1 cellular context compared by ENCODE assay signal in the genomic region with DNA sequence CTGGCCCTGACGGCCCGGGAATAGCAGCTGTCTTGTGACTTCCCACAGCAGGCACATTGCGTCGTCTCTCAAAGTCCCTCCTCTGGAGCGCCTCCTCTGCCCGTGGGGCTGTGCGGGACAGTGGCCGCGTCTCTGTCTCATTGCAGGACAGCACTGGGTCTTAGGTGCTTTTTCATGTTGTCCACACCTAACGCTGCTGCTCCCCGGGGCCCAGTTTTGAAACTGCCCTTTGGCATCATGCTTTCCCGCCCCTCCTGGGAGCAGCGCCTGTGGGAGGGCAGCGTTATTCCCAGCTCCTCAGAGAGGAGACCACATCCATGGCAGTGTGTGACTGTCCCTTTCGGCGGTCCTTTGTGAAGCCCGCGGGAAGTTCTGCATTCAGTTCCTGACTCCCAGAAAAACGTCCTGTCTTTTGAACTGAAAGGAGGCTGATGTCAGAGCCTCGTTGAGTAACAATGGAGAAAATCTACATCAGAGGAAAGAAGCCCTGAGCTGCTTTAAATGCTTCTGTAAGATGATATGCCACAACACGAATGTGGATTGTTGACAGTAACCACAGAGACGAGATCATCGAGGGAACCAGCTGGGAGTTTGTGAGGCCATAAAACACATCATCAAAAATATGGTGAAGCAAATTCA.
A peak's percentile ranks its signal among the peaks of the same experiment; 100 is the strongest.
TF ChIP-seq lines count a peak whose summit lies in the region.

No MANE protein-coding gene starts in this region.

TF ChIP-seq in HEK293, 187 proteins besides CTCF, POLR2A, EP300 and RAD21 (continued from another document and continues in another):
- TF ChIP-seq ZNF544 (tag by site-specific recombination; IDR thresholded peaks at IDR 0.05) (no peak), ZNF48 (tag by site-specific recombination; IDR thresholded peaks at IDR 0.05) (no peak), ZNF146 (tag by site-specific recombination; IDR thresholded peaks at IDR 0.05) (no peak), SP2 (tag by site-specific recombination; IDR thresholded peaks at IDR 0.05) (no peak), ZNF426 (tag by site-specific recombination; IDR thresholded peaks at IDR 0.05) (no peak), KLF7 (tag by site-specific recombination; IDR thresholded peaks at IDR 0.05; ENCODE audit: borderline replicate concordance) (no peak), ZNF157 (tag by site-specific recombination; IDR thresholded peaks at IDR 0.05) (no peak), ZFHX2 (tag by site-specific recombination; conservative IDR thresholded peaks at IDR 0.05) (no peak), ZFP69B (tag by site-specific recombination; IDR thresholded peaks at IDR 0.05) (peak; percentile 68; the same call in 1 of the 2 replicates), ZNF529 (tag by site-specific recombination; IDR thresholded peaks at IDR 0.05; ENCODE audit: insufficient replicate concordance) (no peak), SP7 (tag by site-specific recombination; IDR thresholded peaks at IDR 0.05) (peak; percentile 44; the same call in 1 of the 2 replicates), ZNF660 (tag by site-specific recombination; IDR thresholded peaks at IDR 0.05) (peak; percentile 35; the same call in 1 of the 2 replicates), ZNF223 (tag by site-specific recombination; IDR thresholded peaks at IDR 0.05) (no peak), ZNF239 (tag by site-specific recombination; IDR thresholded peaks at IDR 0.05) (no peak), ZNF302 (tag by site-specific recombination; IDR thresholded peaks at IDR 0.05; ENCODE audit: low read depth) (no peak), ZNF610 (tag by site-specific recombination; IDR thresholded peaks at IDR 0.05; ENCODE audit: borderline replicate concordance) (no peak), ZBTB48 (tag by site-specific recombination; IDR thresholded peaks at IDR 0.05) (0 out of 2 replicates have a peak, but pooled peaks have one; percentile 14), SALL2 (tag by site-specific recombination; IDR thresholded peaks at IDR 0.05; ENCODE audit: borderline replicate concordance) (no peak), EGR2 (tag by site-specific recombination; IDR thresholded peaks at IDR 0.05; ENCODE audit: low read depth) (no peak), ZNF248 (tag by site-specific recombination; IDR thresholded peaks at IDR 0.05) (no peak), ZNF10 (tag by site-specific recombination; IDR thresholded peaks at IDR 0.05) (no peak), ZBTB21 (tag by site-specific recombination; IDR thresholded peaks at IDR 0.05) (peak; percentile 62), GLI4 (tag by site-specific recombination; IDR thresholded peaks at IDR 0.05) (no peak), ZNF792 (tag by site-specific recombination; IDR thresholded peaks at IDR 0.05) (no peak), ZNF24 (tag by site-specific recombination; IDR thresholded peaks at IDR 0.05) (no peak), ZNF391 (tag by site-specific recombination; IDR thresholded peaks at IDR 0.05; ENCODE audit: borderline replicate concordance, low read depth) (no peak), ZNF677 (tag by site-specific recombination; IDR thresholded peaks at IDR 0.05) (no peak), ZNF311 (tag by site-specific recombination; IDR thresholded peaks at IDR 0.05; ENCODE audit: borderline replicate concordance) (no peak), ZNF707 (tag by site-specific recombination; IDR thresholded peaks at IDR 0.05) (no peak), ZBTB20 (tag by site-specific recombination; IDR thresholded peaks at IDR 0.05) (peak; percentile 95), GLIS1 (tag by site-specific recombination; IDR thresholded peaks at IDR 0.05) (peak; percentile 12; the same call in 1 of the 2 replicates), HOXC10 (CRISPR knock-in tag; IDR thresholded peaks at IDR 0.05) (no peak), ZNF133 (tag by site-specific recombination; IDR thresholded peaks at IDR 0.05) (no peak), ZNF138 (tag by site-specific recombination; IDR thresholded peaks at IDR 0.05; ENCODE audit: borderline replicate concordance) (no peak), MEIS1 (CRISPR knock-in tag; IDR thresholded peaks at IDR 0.05; ENCODE audit: borderline replicate concordance) (no peak), IKZF3 (tag by site-specific recombination; IDR thresholded peaks at IDR 0.05) (0 out of 2 replicates have a peak, but pooled peaks have one; percentile 28), ZNF184 (tag by site-specific recombination; IDR thresholded peaks at IDR 0.05) (no peak), ZNF121 (tag by site-specific recombination; IDR thresholded peaks at IDR 0.05) (no peak), OSR2 (tag by site-specific recombination; IDR thresholded peaks at IDR 0.05) (peak; percentile 89), ZNF350 (tag by site-specific recombination; IDR thresholded peaks at IDR 0.05) (no peak), TRIM28 (IDR thresholded peaks at IDR 0.05; ENCODE audit: borderline replicate concordance, low read length) (no peak), ZNF16 (tag by site-specific recombination; IDR thresholded peaks at IDR 0.05; ENCODE audit: low read depth) (no peak), ZNF785 (tag by site-specific recombination; IDR thresholded peaks at IDR 0.05) (no peak), ZNF155 (tag by site-specific recombination; IDR thresholded peaks at IDR 0.05) (no peak), ZNF423 (tag by site-specific recombination; IDR thresholded peaks at IDR 0.05) (no peak), MZF1 (tag by site-specific recombination; IDR thresholded peaks at IDR 0.05; ENCODE audit: borderline replicate concordance) (no peak), ZNF791 (tag by site-specific recombination; IDR thresholded peaks at IDR 0.05) (no peak), HOXD13 (CRISPR knock-in tag; IDR thresholded peaks at IDR 0.05; ENCODE audit: borderline replicate concordance) (no peak), ZNF600 (tag by site-specific recombination; IDR thresholded peaks at IDR 0.05) (peak; percentile 55), ZNF664 (tag by site-specific recombination; IDR thresholded peaks at IDR 0.05) (no peak), ZBTB17 (tag by site-specific recombination; IDR thresholded peaks at IDR 0.05) (peak; percentile 46; the same call in 1 of the 2 replicates), ZNF777 (tag by site-specific recombination; IDR thresholded peaks at IDR 0.05; ENCODE audit: borderline replicate concordance) (no peak), ZIC2 (tag by site-specific recombination; IDR thresholded peaks at IDR 0.05) (0 out of 2 replicates have a peak, but pooled peaks have one; percentile 16), ZNF76 (tag by site-specific recombination; IDR thresholded peaks at IDR 0.05; ENCODE audit: borderline replicate concordance, low read depth) (0 out of 2 replicates have a peak, but pooled peaks have one; percentile 10), ZNF394 (tag by site-specific recombination; IDR thresholded peaks at IDR 0.05; ENCODE audit: borderline replicate concordance) (peak; percentile 51; the same call in 1 of the 2 replicates), MYNN (tag by site-specific recombination; IDR thresholded peaks at IDR 0.05; ENCODE audit: borderline replicate concordance) (no peak), SETDB1 (IDR thresholded peaks at IDR 0.05; ENCODE audit: insufficient read length, low read length) (no peak)
- TF ChIP-seq, protein P1, sequence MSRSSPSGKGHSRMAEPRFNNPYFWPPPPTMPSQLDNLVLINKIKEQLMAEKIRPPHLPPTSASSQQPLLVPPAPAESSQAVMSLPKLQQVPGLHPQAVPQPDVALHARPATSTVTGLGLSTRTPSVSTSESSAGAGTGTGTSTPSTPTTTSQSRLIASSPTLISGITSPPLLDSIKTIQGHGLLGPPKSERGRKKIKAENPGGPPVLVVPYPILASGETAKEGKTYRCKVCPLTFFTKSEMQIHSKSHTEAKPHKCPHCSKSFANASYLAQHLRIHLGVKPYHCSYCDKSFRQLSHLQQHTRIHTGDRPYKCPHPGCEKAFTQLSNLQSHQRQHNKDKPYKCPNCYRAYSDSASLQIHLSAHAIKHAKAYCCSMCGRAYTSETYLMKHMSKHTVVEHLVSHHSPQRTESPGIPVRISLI (tag by site-specific recombination; IDR thresholded peaks at IDR 0.05): no peak
- TF ChIP-seq, protein P2, sequence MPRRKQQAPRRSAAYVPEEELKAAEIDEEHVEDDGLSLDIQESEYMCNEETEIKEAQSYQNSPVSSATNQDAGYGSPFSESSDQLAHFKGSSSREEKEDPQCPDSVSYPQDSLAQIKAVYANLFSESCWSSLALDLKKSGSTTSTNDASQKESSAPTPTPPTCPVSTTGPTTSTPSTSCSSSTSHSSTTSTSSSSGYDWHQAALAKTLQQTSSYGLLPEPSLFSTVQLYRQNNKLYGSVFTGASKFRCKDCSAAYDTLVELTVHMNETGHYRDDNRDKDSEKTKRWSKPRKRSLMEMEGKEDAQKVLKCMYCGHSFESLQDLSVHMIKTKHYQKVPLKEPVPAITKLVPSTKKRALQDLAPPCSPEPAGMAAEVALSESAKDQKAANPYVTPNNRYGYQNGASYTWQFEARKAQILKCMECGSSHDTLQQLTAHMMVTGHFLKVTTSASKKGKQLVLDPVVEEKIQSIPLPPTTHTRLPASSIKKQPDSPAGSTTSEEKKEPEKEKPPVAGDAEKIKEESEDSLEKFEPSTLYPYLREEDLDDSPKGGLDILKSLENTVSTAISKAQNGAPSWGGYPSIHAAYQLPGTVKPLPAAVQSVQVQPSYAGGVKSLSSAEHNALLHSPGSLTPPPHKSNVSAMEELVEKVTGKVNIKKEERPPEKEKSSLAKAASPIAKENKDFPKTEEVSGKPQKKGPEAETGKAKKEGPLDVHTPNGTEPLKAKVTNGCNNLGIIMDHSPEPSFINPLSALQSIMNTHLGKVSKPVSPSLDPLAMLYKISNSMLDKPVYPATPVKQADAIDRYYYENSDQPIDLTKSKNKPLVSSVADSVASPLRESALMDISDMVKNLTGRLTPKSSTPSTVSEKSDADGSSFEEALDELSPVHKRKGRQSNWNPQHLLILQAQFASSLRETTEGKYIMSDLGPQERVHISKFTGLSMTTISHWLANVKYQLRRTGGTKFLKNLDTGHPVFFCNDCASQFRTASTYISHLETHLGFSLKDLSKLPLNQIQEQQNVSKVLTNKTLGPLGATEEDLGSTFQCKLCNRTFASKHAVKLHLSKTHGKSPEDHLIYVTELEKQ (tag by site-specific recombination; IDR thresholded peaks at IDR 0.05; ENCODE audit: borderline replicate concordance): no peak
- TF ChIP-seq, protein P3, sequence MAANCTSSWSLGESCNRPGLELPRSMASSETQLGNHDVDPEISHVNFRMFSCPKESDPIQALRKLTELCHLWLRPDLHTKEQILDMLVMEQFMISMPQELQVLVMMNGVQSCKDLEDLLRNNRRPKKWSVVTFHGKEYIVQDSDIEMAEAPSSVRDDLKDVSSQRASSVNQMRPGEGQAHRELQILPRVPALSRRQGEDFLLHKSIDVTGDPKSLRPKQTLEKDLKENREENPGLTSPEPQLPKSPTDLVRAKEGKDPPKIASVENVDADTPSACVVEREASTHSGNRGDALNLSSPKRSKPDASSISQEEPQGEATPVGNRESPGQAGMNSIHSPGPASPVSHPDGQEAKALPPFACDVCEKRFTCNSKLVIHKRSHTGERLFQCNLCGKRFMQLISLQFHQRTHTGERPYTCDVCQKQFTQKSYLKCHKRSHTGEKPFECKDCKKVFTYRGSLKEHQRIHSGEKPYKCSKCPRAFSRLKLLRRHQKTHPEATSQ (tag by site-specific recombination; IDR thresholded peaks at IDR 0.05): no peak
- TF ChIP-seq, protein P4, sequence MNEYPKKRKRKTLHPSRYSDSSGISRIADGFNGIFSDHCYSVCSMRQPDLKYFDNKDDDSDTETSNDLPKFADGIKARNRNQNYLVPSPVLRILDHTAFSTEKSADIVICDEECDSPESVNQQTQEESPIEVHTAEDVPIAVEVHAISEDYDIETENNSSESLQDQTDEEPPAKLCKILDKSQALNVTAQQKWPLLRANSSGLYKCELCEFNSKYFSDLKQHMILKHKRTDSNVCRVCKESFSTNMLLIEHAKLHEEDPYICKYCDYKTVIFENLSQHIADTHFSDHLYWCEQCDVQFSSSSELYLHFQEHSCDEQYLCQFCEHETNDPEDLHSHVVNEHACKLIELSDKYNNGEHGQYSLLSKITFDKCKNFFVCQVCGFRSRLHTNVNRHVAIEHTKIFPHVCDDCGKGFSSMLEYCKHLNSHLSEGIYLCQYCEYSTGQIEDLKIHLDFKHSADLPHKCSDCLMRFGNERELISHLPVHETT (tag by site-specific recombination; IDR thresholded peaks at IDR 0.05): no peak
- TF ChIP-seq, protein P5, sequence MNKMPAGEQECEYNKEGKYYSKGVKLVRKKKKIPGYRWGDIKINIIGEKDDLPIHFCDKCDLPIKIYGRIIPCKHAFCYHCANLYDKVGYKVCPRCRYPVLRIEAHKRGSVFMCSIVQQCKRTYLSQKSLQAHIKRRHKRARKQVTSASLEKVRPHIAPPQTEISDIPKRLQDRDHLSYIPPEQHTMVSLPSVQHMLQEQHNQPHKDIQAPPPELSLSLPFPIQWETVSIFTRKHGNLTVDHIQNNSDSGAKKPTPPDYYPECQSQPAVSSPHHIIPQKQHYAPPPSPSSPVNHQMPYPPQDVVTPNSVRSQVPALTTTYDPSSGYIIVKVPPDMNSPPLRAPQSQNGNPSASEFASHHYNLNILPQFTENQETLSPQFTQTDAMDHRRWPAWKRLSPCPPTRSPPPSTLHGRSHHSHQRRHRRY (tag by site-specific recombination; IDR thresholded peaks at IDR 0.05): no peak
- TF ChIP-seq, protein P6, sequence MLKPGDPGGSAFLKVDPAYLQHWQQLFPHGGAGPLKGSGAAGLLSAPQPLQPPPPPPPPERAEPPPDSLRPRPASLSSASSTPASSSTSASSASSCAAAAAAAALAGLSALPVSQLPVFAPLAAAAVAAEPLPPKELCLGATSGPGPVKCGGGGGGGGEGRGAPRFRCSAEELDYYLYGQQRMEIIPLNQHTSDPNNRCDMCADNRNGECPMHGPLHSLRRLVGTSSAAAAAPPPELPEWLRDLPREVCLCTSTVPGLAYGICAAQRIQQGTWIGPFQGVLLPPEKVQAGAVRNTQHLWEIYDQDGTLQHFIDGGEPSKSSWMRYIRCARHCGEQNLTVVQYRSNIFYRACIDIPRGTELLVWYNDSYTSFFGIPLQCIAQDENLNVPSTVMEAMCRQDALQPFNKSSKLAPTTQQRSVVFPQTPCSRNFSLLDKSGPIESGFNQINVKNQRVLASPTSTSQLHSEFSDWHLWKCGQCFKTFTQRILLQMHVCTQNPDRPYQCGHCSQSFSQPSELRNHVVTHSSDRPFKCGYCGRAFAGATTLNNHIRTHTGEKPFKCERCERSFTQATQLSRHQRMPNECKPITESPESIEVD (tag by site-specific recombination; IDR thresholded peaks at IDR 0.05): no peak; the same call in 1 of the 2 replicates
- TF ChIP-seq, protein P7, sequence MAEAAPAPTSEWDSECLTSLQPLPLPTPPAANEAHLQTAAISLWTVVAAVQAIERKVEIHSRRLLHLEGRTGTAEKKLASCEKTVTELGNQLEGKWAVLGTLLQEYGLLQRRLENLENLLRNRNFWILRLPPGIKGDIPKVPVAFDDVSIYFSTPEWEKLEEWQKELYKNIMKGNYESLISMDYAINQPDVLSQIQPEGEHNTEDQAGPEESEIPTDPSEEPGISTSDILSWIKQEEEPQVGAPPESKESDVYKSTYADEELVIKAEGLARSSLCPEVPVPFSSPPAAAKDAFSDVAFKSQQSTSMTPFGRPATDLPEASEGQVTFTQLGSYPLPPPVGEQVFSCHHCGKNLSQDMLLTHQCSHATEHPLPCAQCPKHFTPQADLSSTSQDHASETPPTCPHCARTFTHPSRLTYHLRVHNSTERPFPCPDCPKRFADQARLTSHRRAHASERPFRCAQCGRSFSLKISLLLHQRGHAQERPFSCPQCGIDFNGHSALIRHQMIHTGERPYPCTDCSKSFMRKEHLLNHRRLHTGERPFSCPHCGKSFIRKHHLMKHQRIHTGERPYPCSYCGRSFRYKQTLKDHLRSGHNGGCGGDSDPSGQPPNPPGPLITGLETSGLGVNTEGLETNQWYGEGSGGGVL (tag by site-specific recombination; IDR thresholded peaks at IDR 0.05): no peak
